8 cellular contexts compared by ENCODE assay signal in the genomic region with DNA sequence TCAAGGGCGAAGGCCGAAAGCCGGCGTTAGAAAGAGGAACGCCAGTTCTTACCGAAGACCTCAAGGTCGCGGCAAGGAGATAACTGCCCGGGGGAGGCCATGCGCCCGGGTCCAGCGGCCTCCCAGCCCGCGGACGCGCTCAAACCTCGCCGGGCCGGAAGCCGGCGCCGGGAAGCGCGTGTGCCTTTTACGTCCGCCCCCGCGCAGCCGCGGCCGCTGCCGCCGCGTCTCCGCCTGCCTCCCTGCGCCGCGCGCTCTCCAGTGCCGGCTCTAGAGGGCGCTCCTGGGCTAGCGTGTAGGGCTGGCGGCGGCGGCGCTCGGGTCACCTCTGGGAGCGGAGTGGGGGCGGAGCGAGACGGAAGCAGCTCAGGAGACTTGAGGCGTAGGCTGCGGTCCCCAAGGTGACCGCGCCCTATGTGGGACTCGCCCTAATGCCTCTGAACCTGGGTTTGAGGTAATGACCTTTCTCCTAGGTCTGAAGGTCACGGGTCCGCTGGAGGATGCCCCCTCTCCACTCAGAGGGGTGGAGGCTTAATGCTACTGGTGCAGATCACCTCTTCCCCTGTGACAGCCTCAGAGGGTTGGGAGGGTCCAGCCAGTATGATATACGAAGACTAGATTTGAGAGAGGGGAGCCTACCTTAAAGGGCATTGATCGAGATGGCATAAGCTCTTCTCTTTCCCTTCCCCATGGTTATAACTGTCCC. TPM values are rescaled to one million over a fixed set of nuclear protein-coding genes. Genes with fewer than 3 reads are reported as not detected.
DNase-seq lines count a peak whose midpoint lies in the region; ATAC-seq and TF ChIP-seq lines count a peak whose summit lies in the region.

No MANE protein-coding gene starts in this region.

- peaks cover 12% of the 10 kb centered on the region for H3K4me1 Mint-ChIP-seq in activated CD4-positive, alpha-beta T cell treated with anti-CD3 and anti-CD28 coated beads for 36 hours

- ATAC-seq in GM18873 (IDR thresholded peaks at IDR 0.05; ENCODE audit: low FRiP score, unreplicated experiment) (peak; percentile 64), HG03139 (IDR thresholded peaks at IDR 0.05; ENCODE audit: unreplicated experiment) (peak; percentile 68), left lobe of liver (peak; percentile 81)
- ATAC-seq in activated CD4-positive, alpha-beta T cell treated with anti-CD3 and anti-CD28 coated beads for 36 hours = peak; percentile 78

- H3K36me3 Mint-ChIP-seq in activated CD4-positive, alpha-beta T cell treated with anti-CD3 and anti-CD28 coated beads for 36 hours (ENCODE audit: low read depth) = peaks cover 18% of the 10 kb centered on the region

- intact Hi-C loops in activated CD4-positive, alpha-beta T cell treated with anti-CD3 and anti-CD28 coated beads for 36 hours (cut with DNase I, micrococcal nuclease) = loop anchor here (1.0 to 10.0 kb wide), 13 partner anchors 13 to 494 kb away; a partner anchor contains a TSS

- no peaks in the 10 kb centered on the region for H3K27me3 Mint-ChIP-seq in activated CD4-positive, alpha-beta T cell treated with anti-CD3 and anti-CD28 coated beads for 36 hours

- DNase-seq in AG09309 (ENCODE audit: low read depth) (no peak), NCI-H345 (lab: John Stamatoyannopoulos, UW) (peak; percentile 85), choroid plexus epithelial cell (ENCODE audit: low read depth) (peak; percentile 82), left lobe of liver (ENCODE audit: low spot score) (peak; percentile 83)
- peak; percentile 94 for DNase-seq in activated CD4-positive, alpha-beta T cell treated with anti-CD3 and anti-CD28 coated beads for 36 hours
- peak; percentile 89 to 90 for DNase-seq in stimulated activated CD4-positive, alpha-beta T cell treated with anti-CD3 and anti-CD28 coated beads, Interleukin-2, amount 100 ng/mL, for 24 hours

- POLR2A ChIA-PET in activated CD4-positive, alpha-beta T cell treated with anti-CD3 and anti-CD28 coated beads for 36 hours (lab: Charles Lee) = interaction anchor here (1.3 kb wide), 1 partner anchor 11 kb away, joined by 3 read pairs; no protein-coding TSS in a partner anchor

- no peaks in the 10 kb centered on the region for H3K9me3 Mint-ChIP-seq in activated CD4-positive, alpha-beta T cell treated with anti-CD3 and anti-CD28 coated beads for 36 hours (ENCODE audit: low read depth)

- TF ChIP-seq CTCF in AG09309 (IDR thresholded peaks at IDR 0.05; ENCODE audit: control insufficient read depth, insufficient read depth, low read depth, low read length, missing control alignments) (peak; percentile 57), choroid plexus epithelial cell (conservative IDR thresholded peaks at IDR 0.05; ENCODE audit: low read depth, low read length) (peak; percentile 50)

- peak overlapping the region; percentile 85 for H3K4me3 Mint-ChIP-seq in activated CD4-positive, alpha-beta T cell treated with anti-CD3 and anti-CD28 coated beads for 36 hours

- H3K4me3 ChIP-seq in AG09309 (ENCODE audit: control insufficient read depth, low read depth, low read length) (peak overlapping the region; percentile 75), choroid plexus epithelial cell (ENCODE audit: low read depth, low read length) (peak overlapping the region; percentile 79)

- H3K27ac Mint-ChIP-seq in activated CD4-positive, alpha-beta T cell treated with anti-CD3 and anti-CD28 coated beads for 36 hours = peak overlapping the region; percentile 86

- CTCF ChIA-PET in activated CD4-positive, alpha-beta T cell treated with anti-CD3 and anti-CD28 coated beads for 36 hours (lab: Charles Lee) = interaction anchor here (0.6 to 1.0 kb wide), 7 partner anchors 9 to 645 kb away, joined by 3 to 9 read pairs (median 3); no protein-coding TSS in a partner anchor

RNA-seq across cellular contexts. Expression of a gene that starts 0.8 kb away (rescaled TPM):
- 100 to 1,000 TPM; 593 to 674 TPM for total RNA-seq in activated CD4-positive, alpha-beta T cell treated with anti-CD3 and anti-CD28 coated beads for 36 hours
- total RNA-seq in left lobe of liver = 208 TPM
